Comparison of ENCODE assay signal across 1 cellular context in the genomic region with DNA sequence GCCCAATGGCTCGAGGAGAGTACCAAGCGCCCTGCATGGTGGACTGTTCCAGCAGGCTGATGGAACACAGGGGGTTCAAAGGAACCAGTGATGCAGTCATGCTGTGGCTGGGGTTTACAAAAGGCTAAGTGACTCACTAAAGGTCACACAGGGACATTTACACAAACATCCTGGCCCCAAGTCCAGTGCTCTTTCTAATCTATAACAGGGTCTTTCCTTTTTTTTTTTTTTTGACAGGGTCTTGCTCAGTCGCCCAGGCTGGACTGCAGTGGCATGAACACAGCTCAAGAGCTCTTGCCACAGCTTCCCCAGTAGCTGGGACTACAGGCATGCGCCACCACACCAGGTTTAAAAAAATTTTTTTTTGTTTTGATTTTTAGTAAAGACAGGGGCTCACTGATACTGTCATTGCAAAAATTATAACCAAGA.
TF ChIP-seq lines count a peak whose summit lies in the region.

No MANE protein-coding gene starts in this region.

TF ChIP-seq in HepG2, 621 proteins besides CTCF, POLR2A, EP300 and RAD21 (continued from another document and continues in another):
- TF ChIP-seq MXD4 (CRISPR knock-in tag; IDR thresholded peaks at IDR 0.05) (peak; percentile 39; the same call in 1 of the 2 replicates), FOXC1 (CRISPR knock-in tag; IDR thresholded peaks at IDR 0.05; ENCODE audit: borderline replicate concordance) (0 out of 2 replicates have a peak, but pooled peaks have one; percentile 21), ZEB1 (IDR thresholded peaks at IDR 0.05; ENCODE audit: insufficient replicate concordance, low read depth) (no peak), CC2D1A (CRISPR knock-in tag; IDR thresholded peaks at IDR 0.05) (no peak), MAZ (IDR thresholded peaks at IDR 0.05; ENCODE audit: borderline replicate concordance, low read depth, low read length) (no peak), MAZ (CRISPR knock-in tag; IDR thresholded peaks at IDR 0.05; ENCODE audit: low read depth) (no peak), RNF2 (conservative IDR thresholded peaks at IDR 0.05; ENCODE audit: low read depth) (no peak), ZNF510 (CRISPR knock-in tag; IDR thresholded peaks at IDR 0.05; ENCODE audit: low read depth) (no peak), HNRNPH1 (optimal IDR thresholded peaks at IDR 0.05; ENCODE audit: low read depth, low read length) (no peak), AGO1 (IDR thresholded peaks at IDR 0.05; ENCODE audit: low read depth, low read length, poor library complexity, severe bottlenecking) (no peak), DR1 (CRISPR knock-in tag; IDR thresholded peaks at IDR 0.05) (no peak), FOXA1 (IDR thresholded peaks at IDR 0.05) (peak; percentile 35; the same call in 1 of the 2 replicates), FOXA1 (CRISPR knock-in tag; IDR thresholded peaks at IDR 0.05) (peak; percentile 84), TAF1 (CRISPR knock-in tag; IDR thresholded peaks at IDR 0.05) (peak; percentile 37; the same call in 1 of the 2 replicates), ZNF737 (CRISPR knock-in tag; IDR thresholded peaks at IDR 0.05; ENCODE audit: borderline replicate concordance) (no peak), PAWR (CRISPR knock-in tag; IDR thresholded peaks at IDR 0.05; ENCODE audit: borderline replicate concordance) (no peak), ZFYVE20 (CRISPR knock-in tag; IDR thresholded peaks at IDR 0.05; ENCODE audit: borderline replicate concordance, low read depth) (no peak), ZNF552 (CRISPR knock-in tag; IDR thresholded peaks at IDR 0.05; ENCODE audit: borderline replicate concordance) (no peak), TP53 (CRISPR knock-in tag; conservative IDR thresholded peaks at IDR 0.05) (no peak), TARDBP (CRISPR knock-in tag; IDR thresholded peaks at IDR 0.05) (peak; percentile 58; the same call in 1 of the 2 replicates), ZFP41 (CRISPR knock-in tag; IDR thresholded peaks at IDR 0.05; ENCODE audit: borderline replicate concordance) (no peak), TCF12 (IDR thresholded peaks at IDR 0.05) (no peak), TCF12 (CRISPR knock-in tag; IDR thresholded peaks at IDR 0.05) (no peak; the same call in 1 of the 2 replicates), DNMT1 (CRISPR knock-in tag; IDR thresholded peaks at IDR 0.05) (no peak), ISL2 (CRISPR knock-in tag; IDR thresholded peaks at IDR 0.05) (peak; percentile 65; the same call in 1 of the 2 replicates), HNRNPLL (IDR thresholded peaks at IDR 0.05; ENCODE audit: low read depth, low read length, poor library complexity, severe bottlenecking) (no peak), ZNF75D (CRISPR knock-in tag; IDR thresholded peaks at IDR 0.05; ENCODE audit: borderline replicate concordance) (no peak)
- TF ChIP-seq, protein P1, sequence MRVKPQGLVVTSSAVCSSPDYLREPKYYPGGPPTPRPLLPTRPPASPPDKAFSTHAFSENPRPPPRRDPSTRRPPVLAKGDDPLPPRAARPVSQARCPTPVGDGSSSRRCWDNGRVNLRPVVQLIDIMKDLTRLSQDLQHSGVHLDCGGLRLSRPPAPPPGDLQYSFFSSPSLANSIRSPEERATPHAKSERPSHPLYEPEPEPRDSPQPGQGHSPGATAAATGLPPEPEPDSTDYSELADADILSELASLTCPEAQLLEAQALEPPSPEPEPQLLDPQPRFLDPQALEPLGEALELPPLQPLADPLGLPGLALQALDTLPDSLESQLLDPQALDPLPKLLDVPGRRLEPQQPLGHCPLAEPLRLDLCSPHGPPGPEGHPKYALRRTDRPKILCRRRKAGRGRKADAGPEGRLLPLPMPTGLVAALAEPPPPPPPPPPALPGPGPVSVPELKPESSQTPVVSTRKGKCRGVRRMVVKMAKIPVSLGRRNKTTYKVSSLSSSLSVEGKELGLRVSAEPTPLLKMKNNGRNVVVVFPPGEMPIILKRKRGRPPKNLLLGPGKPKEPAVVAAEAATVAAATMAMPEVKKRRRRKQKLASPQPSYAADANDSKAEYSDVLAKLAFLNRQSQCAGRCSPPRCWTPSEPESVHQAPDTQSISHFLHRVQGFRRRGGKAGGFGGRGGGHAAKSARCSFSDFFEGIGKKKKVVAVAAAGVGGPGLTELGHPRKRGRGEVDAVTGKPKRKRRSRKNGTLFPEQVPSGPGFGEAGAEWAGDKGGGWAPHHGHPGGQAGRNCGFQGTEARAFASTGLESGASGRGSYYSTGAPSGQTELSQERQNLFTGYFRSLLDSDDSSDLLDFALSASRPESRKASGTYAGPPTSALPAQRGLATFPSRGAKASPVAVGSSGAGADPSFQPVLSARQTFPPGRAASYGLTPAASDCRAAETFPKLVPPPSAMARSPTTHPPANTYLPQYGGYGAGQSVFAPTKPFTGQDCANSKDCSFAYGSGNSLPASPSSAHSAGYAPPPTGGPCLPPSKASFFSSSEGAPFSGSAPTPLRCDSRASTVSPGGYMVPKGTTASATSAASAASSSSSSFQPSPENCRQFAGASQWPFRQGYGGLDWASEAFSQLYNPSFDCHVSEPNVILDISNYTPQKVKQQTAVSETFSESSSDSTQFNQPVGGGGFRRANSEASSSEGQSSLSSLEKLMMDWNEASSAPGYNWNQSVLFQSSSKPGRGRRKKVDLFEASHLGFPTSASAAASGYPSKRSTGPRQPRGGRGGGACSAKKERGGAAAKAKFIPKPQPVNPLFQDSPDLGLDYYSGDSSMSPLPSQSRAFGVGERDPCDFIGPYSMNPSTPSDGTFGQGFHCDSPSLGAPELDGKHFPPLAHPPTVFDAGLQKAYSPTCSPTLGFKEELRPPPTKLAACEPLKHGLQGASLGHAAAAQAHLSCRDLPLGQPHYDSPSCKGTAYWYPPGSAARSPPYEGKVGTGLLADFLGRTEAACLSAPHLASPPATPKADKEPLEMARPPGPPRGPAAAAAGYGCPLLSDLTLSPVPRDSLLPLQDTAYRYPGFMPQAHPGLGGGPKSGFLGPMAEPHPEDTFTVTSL (CRISPR knock-in tag; IDR thresholded peaks at IDR 0.05; ENCODE audit: borderline replicate concordance): peak; percentile 43; the same call in 1 of the 2 replicates
- TF ChIP-seq, protein P2, sequence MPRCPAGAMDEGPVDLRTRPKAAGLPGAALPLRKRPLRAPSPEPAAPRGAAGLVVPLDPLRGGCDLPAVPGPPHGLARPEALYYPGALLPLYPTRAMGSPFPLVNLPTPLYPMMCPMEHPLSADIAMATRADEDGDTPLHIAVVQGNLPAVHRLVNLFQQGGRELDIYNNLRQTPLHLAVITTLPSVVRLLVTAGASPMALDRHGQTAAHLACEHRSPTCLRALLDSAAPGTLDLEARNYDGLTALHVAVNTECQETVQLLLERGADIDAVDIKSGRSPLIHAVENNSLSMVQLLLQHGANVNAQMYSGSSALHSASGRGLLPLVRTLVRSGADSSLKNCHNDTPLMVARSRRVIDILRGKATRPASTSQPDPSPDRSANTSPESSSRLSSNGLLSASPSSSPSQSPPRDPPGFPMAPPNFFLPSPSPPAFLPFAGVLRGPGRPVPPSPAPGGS (CRISPR knock-in tag; IDR thresholded peaks at IDR 0.05): no peak
- TF ChIP-seq, protein P3, sequence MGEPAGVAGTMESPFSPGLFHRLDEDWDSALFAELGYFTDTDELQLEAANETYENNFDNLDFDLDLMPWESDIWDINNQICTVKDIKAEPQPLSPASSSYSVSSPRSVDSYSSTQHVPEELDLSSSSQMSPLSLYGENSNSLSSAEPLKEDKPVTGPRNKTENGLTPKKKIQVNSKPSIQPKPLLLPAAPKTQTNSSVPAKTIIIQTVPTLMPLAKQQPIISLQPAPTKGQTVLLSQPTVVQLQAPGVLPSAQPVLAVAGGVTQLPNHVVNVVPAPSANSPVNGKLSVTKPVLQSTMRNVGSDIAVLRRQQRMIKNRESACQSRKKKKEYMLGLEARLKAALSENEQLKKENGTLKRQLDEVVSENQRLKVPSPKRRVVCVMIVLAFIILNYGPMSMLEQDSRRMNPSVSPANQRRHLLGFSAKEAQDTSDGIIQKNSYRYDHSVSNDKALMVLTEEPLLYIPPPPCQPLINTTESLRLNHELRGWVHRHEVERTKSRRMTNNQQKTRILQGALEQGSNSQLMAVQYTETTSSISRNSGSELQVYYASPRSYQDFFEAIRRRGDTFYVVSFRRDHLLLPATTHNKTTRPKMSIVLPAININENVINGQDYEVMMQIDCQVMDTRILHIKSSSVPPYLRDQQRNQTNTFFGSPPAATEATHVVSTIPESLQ (CRISPR knock-in tag; conservative IDR thresholded peaks at IDR 0.05): no peak; the same call in 1 of the 2 replicates
- TF ChIP-seq, protein P4, sequence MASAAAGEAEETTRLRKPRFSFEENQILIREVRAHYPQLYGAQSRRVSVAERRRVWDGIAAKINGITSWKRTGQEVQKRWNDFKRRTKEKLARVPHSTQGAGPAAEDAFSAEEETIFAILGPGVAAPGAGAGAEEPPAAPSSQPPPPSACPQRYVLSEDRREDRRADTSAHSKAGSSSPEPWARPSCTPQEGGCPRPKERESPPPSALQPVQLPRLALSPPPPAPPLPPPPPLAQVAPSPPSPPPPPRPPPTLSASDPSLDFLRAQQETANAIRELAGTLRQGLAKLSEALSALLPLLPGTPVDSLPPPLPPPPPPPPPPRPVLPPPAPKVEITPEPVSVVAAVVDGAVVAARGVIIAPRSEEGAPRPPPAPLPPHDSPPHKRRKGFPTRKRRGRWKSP (CRISPR knock-in tag; IDR thresholded peaks at IDR 0.05): peak; percentile 15; the same call in 1 of the 2 replicates
- TF ChIP-seq, protein P5, sequence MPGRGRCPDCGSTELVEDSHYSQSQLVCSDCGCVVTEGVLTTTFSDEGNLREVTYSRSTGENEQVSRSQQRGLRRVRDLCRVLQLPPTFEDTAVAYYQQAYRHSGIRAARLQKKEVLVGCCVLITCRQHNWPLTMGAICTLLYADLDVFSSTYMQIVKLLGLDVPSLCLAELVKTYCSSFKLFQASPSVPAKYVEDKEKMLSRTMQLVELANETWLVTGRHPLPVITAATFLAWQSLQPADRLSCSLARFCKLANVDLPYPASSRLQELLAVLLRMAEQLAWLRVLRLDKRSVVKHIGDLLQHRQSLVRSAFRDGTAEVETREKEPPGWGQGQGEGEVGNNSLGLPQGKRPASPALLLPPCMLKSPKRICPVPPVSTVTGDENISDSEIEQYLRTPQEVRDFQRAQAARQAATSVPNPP (CRISPR knock-in tag; IDR thresholded peaks at IDR 0.05): no peak
- TF ChIP-seq, protein P6, sequence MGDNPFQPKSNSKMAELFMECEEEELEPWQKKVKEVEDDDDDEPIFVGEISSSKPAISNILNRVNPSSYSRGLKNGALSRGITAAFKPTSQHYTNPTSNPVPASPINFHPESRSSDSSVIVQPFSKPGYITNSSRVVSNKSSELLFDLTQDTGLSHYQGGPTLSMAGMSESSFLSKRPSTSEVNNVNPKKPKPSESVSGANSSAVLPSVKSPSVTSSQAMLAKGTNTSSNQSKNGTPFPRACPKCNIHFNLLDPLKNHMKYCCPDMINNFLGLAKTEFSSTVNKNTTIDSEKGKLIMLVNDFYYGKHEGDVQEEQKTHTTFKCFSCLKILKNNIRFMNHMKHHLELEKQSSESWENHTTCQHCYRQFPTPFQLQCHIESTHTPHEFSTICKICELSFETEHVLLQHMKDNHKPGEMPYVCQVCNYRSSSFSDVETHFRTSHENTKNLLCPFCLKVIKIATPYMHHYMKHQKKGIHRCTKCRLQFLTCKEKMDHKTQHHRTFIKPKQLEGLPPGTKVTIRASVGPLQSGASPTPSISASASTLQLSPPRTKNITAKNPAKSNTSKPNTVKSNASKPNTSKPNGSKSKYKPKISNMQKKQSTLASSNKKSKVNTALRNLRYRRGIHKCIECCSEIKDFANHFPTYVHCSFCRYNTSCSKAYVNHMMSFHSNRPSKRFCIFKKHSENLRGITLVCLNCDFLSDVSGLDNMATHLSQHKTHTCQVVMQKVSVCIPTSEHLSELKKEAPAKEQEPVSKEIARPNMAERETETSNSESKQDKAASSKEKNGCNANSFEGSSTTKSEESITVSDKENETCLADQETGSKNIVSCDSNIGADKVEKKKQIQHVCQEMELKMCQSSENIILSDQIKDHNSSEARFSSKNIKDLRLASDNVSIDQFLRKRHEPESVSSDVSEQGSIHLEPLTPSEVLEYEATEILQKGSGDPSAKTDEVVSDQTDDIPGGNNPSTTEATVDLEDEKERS (CRISPR knock-in tag; IDR thresholded peaks at IDR 0.05): no peak; the same call in 1 of the 2 replicates
- TF ChIP-seq, protein P7, sequence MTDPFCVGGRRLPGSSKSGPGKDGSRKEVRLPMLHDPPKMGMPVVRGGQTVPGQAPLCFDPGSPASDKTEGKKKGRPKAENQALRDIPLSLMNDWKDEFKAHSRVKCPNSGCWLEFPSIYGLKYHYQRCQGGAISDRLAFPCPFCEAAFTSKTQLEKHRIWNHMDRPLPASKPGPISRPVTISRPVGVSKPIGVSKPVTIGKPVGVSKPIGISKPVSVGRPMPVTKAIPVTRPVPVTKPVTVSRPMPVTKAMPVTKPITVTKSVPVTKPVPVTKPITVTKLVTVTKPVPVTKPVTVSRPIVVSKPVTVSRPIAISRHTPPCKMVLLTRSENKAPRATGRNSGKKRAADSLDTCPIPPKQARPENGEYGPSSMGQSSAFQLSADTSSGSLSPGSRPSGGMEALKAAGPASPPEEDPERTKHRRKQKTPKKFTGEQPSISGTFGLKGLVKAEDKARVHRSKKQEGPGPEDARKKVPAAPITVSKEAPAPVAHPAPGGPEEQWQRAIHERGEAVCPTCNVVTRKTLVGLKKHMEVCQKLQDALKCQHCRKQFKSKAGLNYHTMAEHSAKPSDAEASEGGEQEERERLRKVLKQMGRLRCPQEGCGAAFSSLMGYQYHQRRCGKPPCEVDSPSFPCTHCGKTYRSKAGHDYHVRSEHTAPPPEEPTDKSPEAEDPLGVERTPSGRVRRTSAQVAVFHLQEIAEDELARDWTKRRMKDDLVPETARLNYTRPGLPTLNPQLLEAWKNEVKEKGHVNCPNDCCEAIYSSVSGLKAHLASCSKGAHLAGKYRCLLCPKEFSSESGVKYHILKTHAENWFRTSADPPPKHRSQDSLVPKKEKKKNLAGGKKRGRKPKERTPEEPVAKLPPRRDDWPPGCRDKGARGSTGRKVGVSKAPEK (CRISPR knock-in tag; IDR thresholded peaks at IDR 0.05; ENCODE audit: borderline replicate concordance): no peak
- TF ChIP-seq, protein P8, sequence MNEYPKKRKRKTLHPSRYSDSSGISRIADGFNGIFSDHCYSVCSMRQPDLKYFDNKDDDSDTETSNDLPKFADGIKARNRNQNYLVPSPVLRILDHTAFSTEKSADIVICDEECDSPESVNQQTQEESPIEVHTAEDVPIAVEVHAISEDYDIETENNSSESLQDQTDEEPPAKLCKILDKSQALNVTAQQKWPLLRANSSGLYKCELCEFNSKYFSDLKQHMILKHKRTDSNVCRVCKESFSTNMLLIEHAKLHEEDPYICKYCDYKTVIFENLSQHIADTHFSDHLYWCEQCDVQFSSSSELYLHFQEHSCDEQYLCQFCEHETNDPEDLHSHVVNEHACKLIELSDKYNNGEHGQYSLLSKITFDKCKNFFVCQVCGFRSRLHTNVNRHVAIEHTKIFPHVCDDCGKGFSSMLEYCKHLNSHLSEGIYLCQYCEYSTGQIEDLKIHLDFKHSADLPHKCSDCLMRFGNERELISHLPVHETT (CRISPR knock-in tag; conservative IDR thresholded peaks at IDR 0.05): 0 out of 2 replicates have a peak, but pooled peaks have one; percentile 26
- TF ChIP-seq, protein P9, sequence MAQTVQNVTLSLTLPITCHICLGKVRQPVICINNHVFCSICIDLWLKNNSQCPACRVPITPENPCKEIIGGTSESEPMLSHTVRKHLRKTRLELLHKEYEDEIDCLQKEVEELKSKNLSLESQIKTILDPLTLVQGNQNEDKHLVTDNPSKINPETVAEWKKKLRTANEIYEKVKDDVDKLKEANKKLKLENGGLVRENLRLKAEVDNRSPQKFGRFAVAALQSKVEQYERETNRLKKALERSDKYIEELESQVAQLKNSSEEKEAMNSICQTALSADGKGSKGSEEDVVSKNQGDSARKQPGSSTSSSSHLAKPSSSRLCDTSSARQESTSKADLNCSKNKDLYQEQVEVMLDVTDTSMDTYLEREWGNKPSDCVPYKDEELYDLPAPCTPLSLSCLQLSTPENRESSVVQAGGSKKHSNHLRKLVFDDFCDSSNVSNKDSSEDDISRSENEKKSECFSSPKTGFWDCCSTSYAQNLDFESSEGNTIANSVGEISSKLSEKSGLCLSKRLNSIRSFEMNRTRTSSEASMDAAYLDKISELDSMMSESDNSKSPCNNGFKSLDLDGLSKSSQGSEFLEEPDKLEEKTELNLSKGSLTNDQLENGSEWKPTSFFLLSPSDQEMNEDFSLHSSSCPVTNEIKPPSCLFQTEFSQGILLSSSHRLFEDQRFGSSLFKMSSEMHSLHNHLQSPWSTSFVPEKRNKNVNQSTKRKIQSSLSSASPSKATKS (CRISPR knock-in tag; IDR thresholded peaks at IDR 0.05): no peak
